Comparison of ENCODE assay signal across 11 cellular contexts in genomic region chr4:183430317-183430986, GRCh38. TPM values are rescaled to one million over a fixed set of nuclear protein-coding genes. Genes with fewer than 3 reads are reported as not detected.
A peak's percentile ranks its signal among the peaks of the same experiment; 100 is the strongest.
DNase-seq lines count a peak whose midpoint lies in the region; ATAC-seq and TF ChIP-seq lines count a peak whose summit lies in the region.
"Had no signal": no experiment of that assay in that cellular context is flagged by ENCODE, and none has a peak within 500 bp of the region (broad histone marks: within the 10 kb centered on the region; RNA-seq: fewer than 3 reads in every experiment).

No MANE protein-coding gene starts in this region.

- H4K20me1 ChIP-seq in OCI-LY3 (ENCODE audit: insufficient read depth, low read length): no peaks in the 10 kb centered on the region

- no peak overlapping the region for H3K14ac ChIP-seq in mesenchymal stem cell (ENCODE audit: low read length in 2 of 2)

- H3K4me1 Mint-ChIP-seq in CD4-positive, CD25-positive, alpha-beta regulatory T cell: peaks cover 6 to 56% (median 21%) of the 10 kb centered on the region in 4 donors
- peaks cover 12% of the 10 kb centered on the region for H3K4me1 Mint-ChIP-seq in chondrocyte (ENCODE audit: low read depth)

- H3K79me2 ChIP-seq in OCI-LY3 (ENCODE audit: low read length): no peaks in the 10 kb centered on the region

- H2BK5ac ChIP-seq in mesenchymal stem cell (ENCODE audit: low read depth, low read length, poor library complexity, severe bottlenecking): no peak overlapping the region

- H3K27me3 Mint-ChIP-seq in CD4-positive, CD25-positive, alpha-beta regulatory T cell: no peaks in the 10 kb centered on the region
- H3K27me3 Mint-ChIP-seq in chondrocyte (ENCODE audit: low read depth): no peaks in the 10 kb centered on the region

- ATAC-seq in CD4-positive, CD25-positive, alpha-beta regulatory T cell (ENCODE audit: low read depth in 2 of 2): peak; percentile 89 to 95
- ATAC-seq in HG03025 (IDR thresholded peaks at IDR 0.05; ENCODE audit: low FRiP score, unreplicated experiment): no peak

- no peak overlapping the region for H2BK15ac ChIP-seq in mesenchymal stem cell (ENCODE audit: low read depth, poor library complexity, severe bottlenecking)

- 0 out of 2 replicates have a peak overlapping the region, but pooled peaks have one; percentile 34 for H2AFZ ChIP-seq in OCI-LY3 (ENCODE audit: low read depth, low read length)
- peak overlapping the region; percentile 87 for H2AFZ ChIP-seq in mesenchymal stem cell (ENCODE audit: low read depth, low read length)

- 39% methylated on average over 10 of the region's 12 CpGs for WGBS in mesenchymal stem cell

- H3K9me3 ChIP-seq in CD4-positive, CD25-positive, alpha-beta regulatory T cell (ENCODE audit: control insufficient read depth in 2 of 2, low read length in 2 of 2): no peaks in the 10 kb centered on the region
- no peaks in the 10 kb centered on the region for H3K9me3 ChIP-seq in OCI-LY3 (ENCODE audit: insufficient read depth, low read length)
- H3K9me3 ChIP-seq in mesenchymal stem cell (ENCODE audit: control insufficient read depth, low read length): no peaks in the 10 kb centered on the region
- H3K9me3 ChIP-seq: upper lobe of left lung had no signal

- H3K9me3 Mint-ChIP-seq in CD4-positive, CD25-positive, alpha-beta regulatory T cell: peaks cover 0 to 2% (median 0%) of the 10 kb centered on the region in 7 donors
- H3K9me3 Mint-ChIP-seq in chondrocyte (ENCODE audit: low read depth): no peaks in the 10 kb centered on the region

- peak overlapping the region; percentile 60 for H3K27ac ChIP-seq in CD4-positive, CD25-positive, alpha-beta regulatory T cell (ENCODE audit: insufficient read depth, low read length, poor library complexity, severe bottlenecking)
- no peak overlapping the region for H3K27ac ChIP-seq in OCI-LY3 (ENCODE audit: low read length)
- no peak overlapping the region for H3K27ac ChIP-seq in mesenchymal stem cell (ENCODE audit: low read length, poor library complexity, severe bottlenecking)

- peak overlapping the region; percentile 60 for H3K4me3 ChIP-seq in CD4-positive, CD25-positive, alpha-beta regulatory T cell (ENCODE audit: low read depth, low read length)
- H3K4me3 ChIP-seq in OCI-LY3 (ENCODE audit: low read length) (no peak overlapping the region), mesenchymal stem cell (ENCODE audit: insufficient read depth in 1 of 2, low read depth in 1 of 2, low read length in 2 of 2) (no peak overlapping the region)
- H3K4me3 ChIP-seq: upper lobe of left lung had no signal

- H3K36me3 Mint-ChIP-seq in CD4-positive, CD25-positive, alpha-beta regulatory T cell: no peaks in the 10 kb centered on the region
- no peaks in the 10 kb centered on the region for H3K36me3 Mint-ChIP-seq in chondrocyte (ENCODE audit: low read depth)

- H3K27ac Mint-ChIP-seq in CD4-positive, CD25-positive, alpha-beta regulatory T cell: peak overlapping the region; percentile 83 to 94 (median 91)
- peak overlapping the region; percentile 84 for H3K27ac Mint-ChIP-seq in chondrocyte (ENCODE audit: unreplicated experiment)

- peak overlapping the region in 1 of 2 experiments; percentile 1 for H2BK12ac ChIP-seq in mesenchymal stem cell (ENCODE audit: low read length in 2 of 2)

- peak overlapping the region; percentile 8 for H4K8ac ChIP-seq in mesenchymal stem cell (ENCODE audit: low read length)

- no peak overlapping the region for H2BK120ac ChIP-seq in mesenchymal stem cell (ENCODE audit: low read depth, low read length)

- no peak overlapping the region for H4K91ac ChIP-seq in mesenchymal stem cell (ENCODE audit: low read length)

- H3K4ac ChIP-seq in mesenchymal stem cell (ENCODE audit: low read depth in 1 of 2, low read length in 2 of 2): peak overlapping the region in 1 of 2 experiments; percentile 20

- no peaks in the 10 kb centered on the region for H3K27me3 ChIP-seq in CD4-positive, CD25-positive, alpha-beta regulatory T cell (ENCODE audit: control insufficient read depth, insufficient read depth, low read length)
- no peaks in the 10 kb centered on the region for H3K27me3 ChIP-seq in OCI-LY3 (ENCODE audit: low read depth, low read length)
- H3K27me3 ChIP-seq in mesenchymal stem cell (ENCODE audit: control insufficient read depth in 1 of 2, insufficient read depth in 1 of 2, low read length in 2 of 2): no peaks in the 10 kb centered on the region
- H3K27me3 ChIP-seq: upper lobe of left lung had no signal

- TF ChIP-seq CTCF in OCI-LY3 (IDR thresholded peaks at IDR 0.05; ENCODE audit: low read depth, low read length) (no peak), chondrocyte (IDR thresholded peaks at IDR 0.05) (peak; percentile 25)

- H3K4me2 ChIP-seq in OCI-LY3 (ENCODE audit: low read length): no peak overlapping the region
- H3K4me2 ChIP-seq in mesenchymal stem cell (ENCODE audit: low read length, poor library complexity, severe bottlenecking): no peak overlapping the region

- no peak overlapping the region for H3K23ac ChIP-seq in mesenchymal stem cell (ENCODE audit: low read length in 2 of 2)

- H3K79me1 ChIP-seq in mesenchymal stem cell (replicated peaks; ENCODE audit: low read length, poor library complexity, severe bottlenecking): no peaks in the 10 kb centered on the region

- peak in 2 of 3 donors; percentile 45 to 82 for DNase-seq in CD4-positive, CD25-positive, alpha-beta regulatory T cell
- DNase-seq in chondrocyte (ENCODE audit: low spot score) (no peak), mesenchymal stem cell (peak; percentile 27), NCI-H1436 (lab: John Stamatoyannopoulos, UW) (no peak), AG08395 (ENCODE audit: low spot score) (no peak), HuH-7 (ENCODE audit: low spot score) (no peak)
- DNase-seq: kidney glomerular epithelial cell, T1000, upper lobe of left lung had no signal

- peak overlapping the region; percentile 64 to 86 (median 70) for H3K4me3 Mint-ChIP-seq in CD4-positive, CD25-positive, alpha-beta regulatory T cell
- H3K4me3 Mint-ChIP-seq in chondrocyte (ENCODE audit: unreplicated experiment): no peak overlapping the region

- H3K9ac ChIP-seq in OCI-LY3 (ENCODE audit: low read length): no peak overlapping the region
- no peak overlapping the region for H3K9ac ChIP-seq in mesenchymal stem cell (ENCODE audit: low read length)

- no peak overlapping the region for H2AK5ac ChIP-seq in mesenchymal stem cell (ENCODE audit: low read length, severe bottlenecking)

- H3K4me1 ChIP-seq in CD4-positive, CD25-positive, alpha-beta regulatory T cell (ENCODE audit: control insufficient read depth, insufficient read depth, low read length, poor library complexity, severe bottlenecking): peaks cover 33% of the 10 kb centered on the region
- H3K4me1 ChIP-seq in OCI-LY3 (ENCODE audit: low read length): no peaks in the 10 kb centered on the region
- H3K4me1 ChIP-seq in mesenchymal stem cell (ENCODE audit: control insufficient read depth, insufficient read depth, low read depth, low read length): peaks cover 4% of the 10 kb centered on the region

- peak overlapping the region in 1 of 2 experiments; percentile 26 for H3K18ac ChIP-seq in mesenchymal stem cell (ENCODE audit: low read depth in 1 of 2, low read length in 2 of 2)

- no peaks in the 10 kb centered on the region for H3K36me3 ChIP-seq in CD4-positive, CD25-positive, alpha-beta regulatory T cell (ENCODE audit: control insufficient read depth, insufficient read depth, low read length)
- H3K36me3 ChIP-seq in OCI-LY3 (replicated peaks; ENCODE audit: low read depth, low read length) (no peaks in the 10 kb centered on the region), mesenchymal stem cell (ENCODE audit: control insufficient read depth in 1 of 2, insufficient read depth in 2 of 2, low read depth in 1 of 2, low read length in 2 of 2) (no peaks in the 10 kb centered on the region)
- H3K36me3 ChIP-seq: upper lobe of left lung had no signal

RNA-seq across cellular contexts. Expression of gene CDKN2AIP, which starts 14.0 kb away (rescaled TPM):
- 32.5 TPM for total RNA-seq in CD4-positive, CD25-positive, alpha-beta regulatory T cell
- polyA plus RNA-seq in CD4-positive, CD25-positive, alpha-beta regulatory T cell: 10 to 100 TPM; 23.0 to 46.4 (median 36.1) TPM
- total RNA-seq in chondrocyte: 9.4 to 11.8 TPM (median 10.7 TPM) in 3 replicates
- polyA plus RNA-seq in mesenchymal stem cell (2013, experiment 1 of 2): 6.7 TPM
- 7.0 TPM for polyA plus RNA-seq in mesenchymal stem cell (2013, experiment 2 of 2)

Comparison
In these comparisons a context has a peak if more than half of its experiments do, and no peak if none do; other contexts are left out.
1. DNase-seq: peak in CD4-positive, CD25-positive, alpha-beta regulatory T cell (2 of 3) and mesenchymal stem cell (single experiment); none in chondrocyte (single experiment), NCI-H1436 (single experiment), AG08395 (single experiment) and HuH-7 (single experiment).